In the genomic region with DNA sequence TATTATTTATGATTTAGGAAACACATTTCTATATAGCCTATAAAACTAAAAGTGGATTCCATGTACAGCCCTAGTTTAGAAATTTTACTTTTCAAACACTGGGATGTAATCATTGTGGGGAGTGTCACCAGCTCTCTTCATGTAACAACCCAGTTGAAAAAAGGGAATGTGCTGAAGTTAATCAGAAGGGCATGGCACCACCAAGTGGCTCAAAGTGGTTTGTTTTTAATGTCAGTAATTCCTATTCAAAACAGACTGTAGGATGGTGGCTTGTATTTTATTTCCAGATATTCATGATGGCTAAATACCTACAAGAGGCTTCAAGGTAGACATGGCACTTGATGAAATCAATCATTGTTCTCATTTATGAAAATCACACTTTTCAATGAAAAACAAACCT, we compare ENCODE assay signal across 9 cellular contexts. TPM values are rescaled to one million over a fixed set of nuclear protein-coding genes. Genes with fewer than 3 reads are reported as not detected.
DNase-seq lines count a peak whose midpoint lies in the region; ATAC-seq and TF ChIP-seq lines count a peak whose summit lies in the region.
"Had no signal": no experiment of that assay in that cellular context is flagged by ENCODE, and none has a peak within 500 bp of the region (broad histone marks: within the 10 kb centered on the region; RNA-seq: fewer than 3 reads in every experiment).

No MANE protein-coding gene starts in this region.

- in situ Hi-C loops in astrocyte of the spinal cord (cut with HindIII; ENCODE audit: low sequenced_read_pairs) = no loop called here

- H3K4me3 ChIP-seq in astrocyte of the spinal cord (ENCODE audit: low read depth, low read length) = no peak overlapping the region
- H3K4me3 ChIP-seq: pancreas had no signal

- H3K9me3 Mint-ChIP-seq in activated CD4-positive, alpha-beta T cell treated with anti-CD3 and anti-CD28 coated beads, Interleukin-2, amount 10 ng/mL, durations not matched to agents 7 days and 5 days = no peaks in the 10 kb centered on the region
- no peaks in the 10 kb centered on the region for H3K9me3 Mint-ChIP-seq in effector memory CD8-positive, alpha-beta T cell

- peaks cover 10% of the 10 kb centered on the region for H3K27me3 Mint-ChIP-seq in activated CD4-positive, alpha-beta T cell treated with anti-CD3 and anti-CD28 coated beads, Interleukin-2, amount 10 ng/mL, durations not matched to agents 7 days and 5 days
- peaks cover 41 to 48% of the 10 kb centered on the region in 2 donors for H3K27me3 Mint-ChIP-seq in effector memory CD8-positive, alpha-beta T cell

- no peaks in the 10 kb centered on the region for H3K36me3 Mint-ChIP-seq in activated CD4-positive, alpha-beta T cell treated with anti-CD3 and anti-CD28 coated beads, Interleukin-2, amount 10 ng/mL, durations not matched to agents 7 days and 5 days (ENCODE audit: low read depth)
- no peaks in the 10 kb centered on the region for H3K36me3 Mint-ChIP-seq in effector memory CD8-positive, alpha-beta T cell (ENCODE audit: insufficient read depth)

- TF ChIP-seq CTCF in astrocyte of the spinal cord (IDR thresholded peaks at IDR 0.05; ENCODE audit: low read depth, low read length) = peak; percentile 34

- CTCF ChIA-PET in activated CD4-positive, alpha-beta T cell treated with anti-CD3 and anti-CD28 coated beads, Interleukin-2, amount 10 ng/mL, durations not matched to agents 7 days and 5 days (lab: Charles Lee) = interaction anchor here (1.3 to 1.6 kb wide), 2 partner anchors 11 to 24 kb away, joined by 4 read pairs; no protein-coding TSS in a partner anchor

- ATAC-seq in GM18519 (IDR thresholded peaks at IDR 0.05; ENCODE audit: low FRiP score, unreplicated experiment) = no peak
- ATAC-seq in effector memory CD8-positive, alpha-beta T cell (replicated peaks) = no peak

- no peak overlapping the region for H3K4me3 Mint-ChIP-seq in activated CD4-positive, alpha-beta T cell treated with anti-CD3 and anti-CD28 coated beads, Interleukin-2, amount 10 ng/mL, durations not matched to agents 7 days and 5 days
- H3K4me3 Mint-ChIP-seq in effector memory CD8-positive, alpha-beta T cell = no peak overlapping the region

- H3K4me1 Mint-ChIP-seq in activated CD4-positive, alpha-beta T cell treated with anti-CD3 and anti-CD28 coated beads, Interleukin-2, amount 10 ng/mL, durations not matched to agents 7 days and 5 days = no peaks in the 10 kb centered on the region
- no peaks in the 10 kb centered on the region for H3K4me1 Mint-ChIP-seq in effector memory CD8-positive, alpha-beta T cell (ENCODE audit: low read depth in 2 of 2)

- H3K27ac Mint-ChIP-seq in activated CD4-positive, alpha-beta T cell treated with anti-CD3 and anti-CD28 coated beads, Interleukin-2, amount 10 ng/mL, durations not matched to agents 7 days and 5 days = no peak overlapping the region
- no peak overlapping the region for H3K27ac Mint-ChIP-seq in effector memory CD8-positive, alpha-beta T cell

- POLR2A ChIA-PET in activated CD4-positive, alpha-beta T cell treated with anti-CD3 and anti-CD28 coated beads, Interleukin-2, amount 10 ng/mL, durations not matched to agents 7 days and 5 days (lab: Charles Lee) = no interaction called here

- DNase-seq in activated CD4-positive, alpha-beta T cell treated with anti-CD3 and anti-CD28 coated beads, Interleukin-2, amount 10 ng/mL, durations not matched to agents 7 days and 5 days = peak; percentile 16
- DNase-seq in activated CD4-positive, alpha-beta T cell treated with anti-CD3 and anti-CD28 coated beads, Interleukin-2, amount 50 U/mL, for 48 hours = no peak
- DNase-seq in LoVo (ENCODE audit: low spot score) (peak; percentile 37), astrocyte of the spinal cord (ENCODE audit: low read depth, low spot score) (peak; percentile 26), lung microvascular endothelial cell (ENCODE audit: low read depth in 2 of 2) (peak; percentile 10 to 33)
- DNase-seq in stimulated activated CD8-positive, alpha-beta memory T cell treated with anti-CD3 and anti-CD28 coated beads, Interleukin-4, amount 100 ng/mL, for 48 hours = no peak
- no peak for DNase-seq in effector memory CD8-positive, alpha-beta T cell
- DNase-seq: pancreas had no signal

RNA-seq across cellular contexts. Expression of a gene that starts 58.1 kb away (rescaled TPM):
- total RNA-seq in activated CD4-positive, alpha-beta T cell treated with anti-CD3 and anti-CD28 coated beads, Interleukin-2, amount 10 ng/mL, durations not matched to agents 7 days and 5 days = 1 to 10 TPM; 2.5 to 4.1 TPM
- total RNA-seq in lung microvascular endothelial cell = 0.44 and 0.60 TPM in 2 replicates

Comparison
In these comparisons a context has a peak if more than half of its experiments do, and no peak if none do; other contexts are left out.
1. DNase-seq: peak in activated CD4-positive, alpha-beta T cell treated with anti-CD3 and anti-CD28 coated beads, Interleukin-2, amount 10 ng/mL, durations not matched to agents 7 days and 5 days (single experiment), LoVo (single experiment), astrocyte of the spinal cord (single experiment) and lung microvascular endothelial cell (2 of 2); none in activated CD4-positive, alpha-beta T cell treated with anti-CD3 and anti-CD28 coated beads, Interleukin-2, amount 50 U/mL, for 48 hours (0 of 2), stimulated activated CD8-positive, alpha-beta memory T cell treated with anti-CD3 and anti-CD28 coated beads, Interleukin-4, amount 100 ng/mL, for 48 hours (single experiment) and effector memory CD8-positive, alpha-beta T cell (0 of 3).